In genomic region chr10:101066146-101066889, GRCh38 we compare ENCODE assay signal across 8 cellular contexts. TPM values are rescaled to one million over a fixed set of nuclear protein-coding genes. Genes with fewer than 3 reads are reported as not detected.
A peak's percentile ranks its signal among the peaks of the same experiment; 100 is the strongest.
DNase-seq lines count a peak whose midpoint lies in the region; ATAC-seq and TF ChIP-seq lines count a peak whose summit lies in the region.

No MANE protein-coding gene starts in this region.

- peak; percentile 38 for DNase-seq in HS-27A (ENCODE audit: low read depth)
- peak; percentile 86 for DNase-seq in RPMI8226
- peak; percentile 87 to 88 (median 87) for DNase-seq in heart left ventricle
- peak; percentile 37 for DNase-seq in progenitor cell of endocrine pancreas (ENCODE audit: low spot score, unreplicated experiment)
- no peak for DNase-seq in putamen (ENCODE audit: low spot score)

- H3K9me3 ChIP-seq in DOHH2 (ENCODE audit: control insufficient read depth, insufficient read depth, low read length) (no peaks in the 10 kb centered on the region), heart left ventricle (no peaks in the 10 kb centered on the region)

- 2 to 4% (median 3%) methylated on average over 47 to 49 of the region's 49 CpGs for WGBS in heart left ventricle, 4 donors

- H3K9me3 Mint-ChIP-seq in activated naive CD8-positive, alpha-beta T cell (ENCODE audit: low read depth): no peaks in the 10 kb centered on the region
- H3K9me3 Mint-ChIP-seq in progenitor cell of endocrine pancreas (ENCODE audit: low read depth): no peaks in the 10 kb centered on the region

- H3K27ac ChIP-seq in DOHH2 (ENCODE audit: low read depth, low read length): no peak overlapping the region
- peak overlapping the region; percentile 66 to 99 (median 84) for H3K27ac ChIP-seq in heart left ventricle

- H3K9me2 ChIP-seq in DOHH2 (replicated peaks; ENCODE audit: control insufficient read depth, low read length): no peaks in the 10 kb centered on the region

- no peak overlapping the region for H3K27ac Mint-ChIP-seq in activated naive CD8-positive, alpha-beta T cell
- peak overlapping the region; percentile 74 for H3K27ac Mint-ChIP-seq in progenitor cell of endocrine pancreas

- H3K4me3 ChIP-seq in DOHH2 (ENCODE audit: low read length): peak overlapping the region; percentile 91
- H3K4me3 ChIP-seq in heart left ventricle: peak overlapping the region; percentile 37 to 66 (median 57)

- peak; percentile 60 for TF ChIP-seq CTCF in DOHH2 (IDR thresholded peaks at IDR 0.05; ENCODE audit: low read depth, low read length, poor library complexity, severe bottlenecking)
- TF ChIP-seq CTCF in heart left ventricle (IDR thresholded peaks at IDR 0.05): peak in 11 of 12 donors; percentile 15 to 64 (median 43)
- TF ChIP-seq CTCF in progenitor cell of endocrine pancreas (IDR thresholded peaks at IDR 0.05; ENCODE audit: unreplicated experiment): peak; percentile 55

- H3K27me3 ChIP-seq in DOHH2 (ENCODE audit: control insufficient read depth, low read length): peaks cover 30% of the 10 kb centered on the region
- peaks cover 0 to 34% (median 0%) of the 10 kb centered on the region in 9 donors for H3K27me3 ChIP-seq in heart left ventricle

- H3K36me3 Mint-ChIP-seq in activated naive CD8-positive, alpha-beta T cell: no peaks in the 10 kb centered on the region
- H3K36me3 Mint-ChIP-seq in progenitor cell of endocrine pancreas (ENCODE audit: insufficient read depth): no peaks in the 10 kb centered on the region

- H3K36me3 ChIP-seq in DOHH2 (ENCODE audit: control insufficient read depth, low read length): no peaks in the 10 kb centered on the region
- no peaks in the 10 kb centered on the region for H3K36me3 ChIP-seq in heart left ventricle

- H3K4me1 ChIP-seq in DOHH2 (ENCODE audit: control insufficient read depth, low read length) (peaks cover 77% of the 10 kb centered on the region), heart left ventricle (peaks cover 0 to 70% (median 48%) of the 10 kb centered on the region in 12 donors)

- H3K4me1 Mint-ChIP-seq in activated naive CD8-positive, alpha-beta T cell (ENCODE audit: low read depth): peaks cover 25% of the 10 kb centered on the region
- peaks cover 7% of the 10 kb centered on the region for H3K4me1 Mint-ChIP-seq in progenitor cell of endocrine pancreas (ENCODE audit: low read depth)

- peaks cover 15% of the 10 kb centered on the region for H3F3A ChIP-seq in DOHH2 (ENCODE audit: control insufficient read depth, insufficient read depth)

- no peaks in the 10 kb centered on the region for H4K20me1 ChIP-seq in DOHH2 (ENCODE audit: control insufficient read depth, insufficient read depth, low read depth, low read length)

- peak overlapping the region; percentile 47 for H3K4me3 Mint-ChIP-seq in activated naive CD8-positive, alpha-beta T cell
- peak overlapping the region; percentile 53 for H3K4me3 Mint-ChIP-seq in progenitor cell of endocrine pancreas (ENCODE audit: low read depth)

- ATAC-seq in heart left ventricle (peak; percentile 54 to 83 (median 68)), HG03196 (IDR thresholded peaks at IDR 0.05; ENCODE audit: unreplicated experiment) (no peak)

- H3K79me2 ChIP-seq in DOHH2 (ENCODE audit: control insufficient read depth, low read length): no peaks in the 10 kb centered on the region

- peak in 1 of 2 donors; percentile 43 for TF ChIP-seq POLR2A in heart left ventricle (IDR thresholded peaks at IDR 0.05)

- peaks cover 19% of the 10 kb centered on the region for H3K27me3 Mint-ChIP-seq in activated naive CD8-positive, alpha-beta T cell
- peaks cover 59% of the 10 kb centered on the region for H3K27me3 Mint-ChIP-seq in progenitor cell of endocrine pancreas

- peak overlapping the region; percentile 100 for H3K4me2 ChIP-seq in DOHH2 (ENCODE audit: low read length)

- intact Hi-C loops in heart left ventricle (cut with DNase I): loop anchor here in 7 of 10 donors (2.0 to 10.0 kb wide), 5 partner anchors 24 to 72 kb away; partner anchors contain the start of genes LZTS2 (in 2 of the 7), PDZD7 (in 1 of the 7) and SFXN3 (in 1 of the 7)

RNA-seq across cellular contexts. Expression of gene KAZALD1, which starts 4.5 kb away (rescaled TPM):
- total RNA-seq in heart left ventricle (10 to 100 TPM in 2 of 9 donors, 1 to 10 TPM in 7; 1.9 to 11.1 (median 6.1) TPM), progenitor cell of endocrine pancreas (1.3 and 2.0 TPM in 2 replicates)
- polyA plus RNA-seq in heart left ventricle: 10 to 100 TPM in 1 of 2 donors, 1 to 10 TPM in 1; 10.0 to 10.6 TPM

RNA-seq across cellular contexts. Expression of gene SFXN3, which starts 35.3 kb away (rescaled TPM):
- total RNA-seq in heart left ventricle (10 to 100 TPM; 12.1 to 37.4 (median 17.8) TPM), progenitor cell of endocrine pancreas (4.4 and 6.1 TPM in 2 replicates)
- 10 to 100 TPM; 11.7 to 23.5 TPM for polyA plus RNA-seq in heart left ventricle

RNA-seq across cellular contexts. Expression of gene PDZD7, which starts 35.4 kb away (rescaled TPM):
- total RNA-seq in heart left ventricle: under 1 TPM in 8 of 9 donors, not detected in 1; 0.09 to 0.97 (median 0.35) TPM
- under 1 TPM; 0.15 to 0.27 TPM for polyA plus RNA-seq in heart left ventricle
- total RNA-seq in progenitor cell of endocrine pancreas: 0.29 and 0.84 TPM in 2 replicates
